In genomic region chr19:32364040-32364439, GRCh38 we compare ENCODE assay signal across 18 cellular contexts. TPM values are rescaled to one million over a fixed set of nuclear protein-coding genes. Genes with fewer than 3 reads are reported as not detected.
DNase-seq lines count a peak whose midpoint lies in the region; ATAC-seq, FAIRE-seq and TF ChIP-seq lines count a peak whose summit lies in the region.
"Had no signal": no experiment of that assay in that cellular context is flagged by ENCODE, and none has a peak within 500 bp of the region (broad histone marks: within the 10 kb centered on the region; RNA-seq: fewer than 3 reads in every experiment).

No MANE protein-coding gene starts in this region.

- TF ChIP-seq CTCF in gastroesophageal sphincter (IDR thresholded peaks at IDR 0.05) = no peak
- no peak for TF ChIP-seq CTCF in pancreas (IDR thresholded peaks at IDR 0.05)
- no peak for TF ChIP-seq CTCF in tibial nerve (IDR thresholded peaks at IDR 0.05)

- DNase-seq in pancreas = no peak
- DNase-seq in tibial nerve (ENCODE audit: low spot score in 2 of 2) = no peak
- DNase-seq in activated naive CD4-positive, alpha-beta T cell treated with anti-CD3 and anti-CD28 coated beads, Interleukin-2, amount 10 ng/mL, durations not matched to agents 7 days and 5 days = no peak
- no peak for DNase-seq in middle frontal gyrus (ENCODE audit: extremely low spot score, low spot score)
- no peak for DNase-seq in hypothalamus (lab: John Stamatoyannopoulos, UW)
- DNase-seq: effector CD8-positive, alpha-beta T cell; HFFc6; kidney glomerular epithelial cell; NCI-H1417; NCI-H82; Peyer's patch; stimulated activated CD4-positive, alpha-beta T cell treated with anti-CD3 and anti-CD28 coated beads, Interleukin-15, amount 100 ng/mL, for 24 hours; stimulated activated naive CD4-positive, alpha-beta T cell had no signal

- no peaks in the 10 kb centered on the region for H3K9me3 Mint-ChIP-seq in activated T-helper 17 cell treated with anti-CD3 and anti-CD28 coated beads, Interleukin-2, amount 50 U/mL, for 72 hours
- H3K9me3 Mint-ChIP-seq in activated naive CD4-positive, alpha-beta T cell treated with anti-CD3 and anti-CD28 coated beads, Interleukin-2, amount 10 ng/mL, durations not matched to agents 7 days and 5 days = no peaks in the 10 kb centered on the region
- H3K9me3 Mint-ChIP-seq: activated naive CD4-positive, alpha-beta T cell treated with anti-CD3 and anti-CD28 coated beads, Interleukin-2, amount 50 U/mL, for 24 hours; HFFc6 had no signal

- H3K9me3 ChIP-seq in gastroesophageal sphincter = no peaks in the 10 kb centered on the region
- H3K9me3 ChIP-seq in pancreas = no peaks in the 10 kb centered on the region
- no peaks in the 10 kb centered on the region for H3K9me3 ChIP-seq in tibial nerve
- H3K9me3 ChIP-seq: Peyer's patch had no signal

- H3K27me3 Mint-ChIP-seq in activated T-helper 17 cell treated with anti-CD3 and anti-CD28 coated beads, Interleukin-2, amount 50 U/mL, for 72 hours = no peaks in the 10 kb centered on the region
- H3K27me3 Mint-ChIP-seq in activated naive CD4-positive, alpha-beta T cell treated with anti-CD3 and anti-CD28 coated beads, Interleukin-2, amount 10 ng/mL, durations not matched to agents 7 days and 5 days = no peaks in the 10 kb centered on the region
- H3K27me3 Mint-ChIP-seq: activated naive CD4-positive, alpha-beta T cell treated with anti-CD3 and anti-CD28 coated beads, Interleukin-2, amount 50 U/mL, for 24 hours had no signal

- H3K27ac Mint-ChIP-seq in activated T-helper 17 cell treated with anti-CD3 and anti-CD28 coated beads, Interleukin-2, amount 50 U/mL, for 72 hours = peak overlapping the region; percentile 6
- no peak overlapping the region for H3K27ac Mint-ChIP-seq in activated naive CD4-positive, alpha-beta T cell treated with anti-CD3 and anti-CD28 coated beads, Interleukin-2, amount 10 ng/mL, durations not matched to agents 7 days and 5 days
- H3K27ac Mint-ChIP-seq: activated naive CD4-positive, alpha-beta T cell treated with anti-CD3 and anti-CD28 coated beads, Interleukin-2, amount 50 U/mL, for 24 hours; HFFc6 had no signal

- H3K4me3 ChIP-seq in gastroesophageal sphincter = no peak overlapping the region
- no peak overlapping the region for H3K4me3 ChIP-seq in pancreas
- H3K4me3 ChIP-seq in tibial nerve = no peak overlapping the region
- H3K4me3 ChIP-seq: Peyer's patch had no signal

- intact Hi-C loops in pancreas (cut with DNase I) = no loop called here

- H3K4me1 ChIP-seq in gastroesophageal sphincter = peaks cover 8 to 37% (median 12%) of the 10 kb centered on the region in 3 donors
- H3K4me1 ChIP-seq in pancreas = peaks cover 16 to 36% (median 16%) of the 10 kb centered on the region in 3 donors
- peaks cover 0 to 43% (median 8%) of the 10 kb centered on the region in 4 donors for H3K4me1 ChIP-seq in tibial nerve

- TF ChIP-seq EP300 in gastroesophageal sphincter (IDR thresholded peaks at IDR 0.05) (no peak), tibial nerve (IDR thresholded peaks at IDR 0.05) (no peak)

- peaks cover 100% of the 10 kb centered on the region for H3K36me3 Mint-ChIP-seq in activated T-helper 17 cell treated with anti-CD3 and anti-CD28 coated beads, Interleukin-2, amount 50 U/mL, for 72 hours (ENCODE audit: low read depth)
- H3K36me3 Mint-ChIP-seq in activated naive CD4-positive, alpha-beta T cell treated with anti-CD3 and anti-CD28 coated beads, Interleukin-2, amount 10 ng/mL, durations not matched to agents 7 days and 5 days = peaks cover 66% of the 10 kb centered on the region

- H3K4me1 Mint-ChIP-seq in activated T-helper 17 cell treated with anti-CD3 and anti-CD28 coated beads, Interleukin-2, amount 50 U/mL, for 72 hours = peaks cover 17% of the 10 kb centered on the region
- H3K4me1 Mint-ChIP-seq in activated naive CD4-positive, alpha-beta T cell treated with anti-CD3 and anti-CD28 coated beads, Interleukin-2, amount 10 ng/mL, durations not matched to agents 7 days and 5 days = peaks cover 3% of the 10 kb centered on the region

- no peak for ATAC-seq in activated T-helper 17 cell treated with anti-CD3 and anti-CD28 coated beads, Interleukin-2, amount 50 U/mL, for 72 hours (replicated peaks)
- ATAC-seq in gastroesophageal sphincter = no peak
- peak in 2 of 4 donors; percentile 7 to 25 for ATAC-seq in pancreas
- ATAC-seq: SK-N-SH treated with all-trans-retinoic acid at 6 μM for 48 hours had no signal

- H3K36me3 ChIP-seq in gastroesophageal sphincter (peaks cover 0 to 49% of the 10 kb centered on the region in 2 donors), pancreas (peaks cover 0 to 12% (median 0%) of the 10 kb centered on the region in 3 donors), tibial nerve (peaks cover 0 to 35% (median 0%) of the 10 kb centered on the region in 3 donors)

- TF ChIP-seq POLR2A in gastroesophageal sphincter (IDR thresholded peaks at IDR 0.05) = no peak
- no peak for TF ChIP-seq POLR2A in tibial nerve (IDR thresholded peaks at IDR 0.05)

- CTCF ChIA-PET in activated naive CD4-positive, alpha-beta T cell treated with anti-CD3 and anti-CD28 coated beads, Interleukin-2, amount 10 ng/mL, durations not matched to agents 7 days and 5 days (lab: Charles Lee) = no interaction called here

- H3K4me3 Mint-ChIP-seq in activated T-helper 17 cell treated with anti-CD3 and anti-CD28 coated beads, Interleukin-2, amount 50 U/mL, for 72 hours = no peak overlapping the region
- no peak overlapping the region for H3K4me3 Mint-ChIP-seq in activated naive CD4-positive, alpha-beta T cell treated with anti-CD3 and anti-CD28 coated beads, Interleukin-2, amount 10 ng/mL, durations not matched to agents 7 days and 5 days
- H3K4me3 Mint-ChIP-seq: activated naive CD4-positive, alpha-beta T cell treated with anti-CD3 and anti-CD28 coated beads, Interleukin-2, amount 50 U/mL, for 24 hours; HFFc6 had no signal

- FAIRE-seq in pancreas (lab: Jason Lieb, UNC) = no peak
- FAIRE-seq: TTC549 had no signal

- WGBS in gastroesophageal sphincter (ENCODE audit: low coverage in 1 of 2), 2 donors = 86% methylated on average over 1 of the region's 1 CpG; no CpG with 5 or more reads in 1 of the 2 donors
- WGBS in pancreas, 2 donors = 81 to 98% methylated on average over 1 of the region's 1 CpG
- 80% methylated on average over 1 of the region's 1 CpG for WGBS in tibial nerve, 2 donors

- no peaks in the 10 kb centered on the region for H3K27me3 ChIP-seq in gastroesophageal sphincter
- no peaks in the 10 kb centered on the region for H3K27me3 ChIP-seq in pancreas
- no peaks in the 10 kb centered on the region for H3K27me3 ChIP-seq in tibial nerve
- H3K27me3 ChIP-seq: Peyer's patch had no signal

- H3K27ac ChIP-seq in gastroesophageal sphincter (peak overlapping the region; percentile 24 to 68 (median 60)), pancreas (peak overlapping the region; percentile 53 to 65 (median 60)), tibial nerve (peak overlapping the region; percentile 41 to 87 (median 68))

RNA-seq across cellular contexts. Expression of gene ZNF507, which starts 18.6 kb away (rescaled TPM):
- total RNA-seq in activated T-helper 17 cell treated with anti-CD3 and anti-CD28 coated beads, Interleukin-2, amount 50 U/mL, for 72 hours = 10 to 100 TPM; 22.1 to 27.5 TPM
- total RNA-seq in gastroesophageal sphincter (10 to 100 TPM; 13.9 to 28.8 (median 22.3) TPM), pancreas (10 to 100 TPM in 3 of 6 donors, 1 to 10 TPM in 3; 7.6 to 14.7 (median 9.6) TPM), tibial nerve (10 to 100 TPM; 28.5 to 35.7 (median 32.1) TPM)
- 1 to 10 TPM; 3.5 to 6.2 TPM for polyA plus RNA-seq in pancreas

RNA-seq across cellular contexts. Expression of gene DPY19L3, which starts 41.5 kb away (rescaled TPM):
- 10 to 100 TPM; 14.8 to 15.0 TPM for total RNA-seq in activated T-helper 17 cell treated with anti-CD3 and anti-CD28 coated beads, Interleukin-2, amount 50 U/mL, for 72 hours
- total RNA-seq in gastroesophageal sphincter = 10 to 100 TPM; 12.9 to 34.1 (median 18.5) TPM
- total RNA-seq in pancreas = 10 to 100 TPM; 10.9 to 31.0 (median 15.2) TPM
- polyA plus RNA-seq in pancreas = 10 to 100 TPM in 1 of 2 donors, 1 to 10 TPM in 1; 5.9 to 10.2 TPM
- total RNA-seq in tibial nerve = 10 to 100 TPM; 19.4 to 95.7 (median 39.6) TPM
